1 cellular context compared by ENCODE assay signal in the genomic region with DNA sequence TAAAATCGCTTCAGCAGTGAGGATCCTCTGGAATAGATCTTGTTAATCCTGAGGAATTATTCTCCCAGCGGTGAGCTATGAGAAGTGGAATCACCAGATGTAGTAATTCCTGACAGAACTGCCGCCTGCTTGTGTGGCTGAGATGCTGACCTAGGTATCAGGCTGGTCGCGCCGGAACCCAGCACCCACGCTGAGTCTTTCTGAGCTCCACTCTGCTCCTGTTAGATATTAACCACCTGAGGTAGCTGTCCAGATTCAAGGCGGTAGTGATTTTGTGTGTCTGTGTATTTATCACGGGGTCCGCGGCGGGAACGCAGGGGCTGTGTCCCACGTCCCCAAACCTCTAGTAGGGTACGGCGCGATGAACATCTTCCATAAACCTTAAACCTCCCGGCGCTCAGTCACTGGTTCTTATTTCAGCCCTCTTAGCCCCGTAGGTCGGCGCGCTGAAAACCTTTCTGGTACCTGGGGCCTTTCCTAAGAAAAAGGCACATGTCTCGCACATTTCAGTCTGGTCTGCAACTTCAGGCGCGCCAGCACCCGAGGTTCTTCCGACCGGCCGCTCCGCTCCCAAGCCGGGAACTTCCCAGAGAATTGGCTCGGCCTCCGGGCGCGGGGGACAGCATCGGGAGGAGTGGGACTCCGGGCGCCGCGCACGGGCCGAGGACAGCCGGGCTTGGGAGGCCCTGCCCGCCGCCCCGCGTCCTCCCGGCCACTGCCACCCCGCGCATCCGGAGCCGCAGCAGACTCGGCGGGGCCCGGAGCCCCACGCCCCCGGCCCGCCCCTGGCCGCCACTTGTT.
A peak's percentile ranks its signal among the peaks of the same experiment; 100 is the strongest.
TF ChIP-seq lines count a peak whose summit lies in the region.

No MANE protein-coding gene starts in this region.

TF ChIP-seq in HepG2, 621 proteins besides CTCF, POLR2A, EP300 and RAD21 (continued from another document and continues in another):
- no peak for TF ChIP-seq DNMT3B (CRISPR knock-in tag; conservative IDR thresholded peaks at IDR 0.05)
- TF ChIP-seq PPARG (CRISPR knock-in tag; conservative IDR thresholded peaks at IDR 0.05): no peak
- TF ChIP-seq, protein P1, sequence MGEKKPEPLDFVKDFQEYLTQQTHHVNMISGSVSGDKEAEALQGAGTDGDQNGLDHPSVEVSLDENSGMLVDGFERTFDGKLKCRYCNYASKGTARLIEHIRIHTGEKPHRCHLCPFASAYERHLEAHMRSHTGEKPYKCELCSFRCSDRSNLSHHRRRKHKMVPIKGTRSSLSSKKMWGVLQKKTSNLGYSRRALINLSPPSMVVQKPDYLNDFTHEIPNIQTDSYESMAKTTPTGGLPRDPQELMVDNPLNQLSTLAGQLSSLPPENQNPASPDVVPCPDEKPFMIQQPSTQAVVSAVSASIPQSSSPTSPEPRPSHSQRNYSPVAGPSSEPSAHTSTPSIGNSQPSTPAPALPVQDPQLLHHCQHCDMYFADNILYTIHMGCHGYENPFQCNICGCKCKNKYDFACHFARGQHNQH (CRISPR knock-in tag; IDR thresholded peaks at IDR 0.05): peak; percentile 59; the same call in 1 of the 2 replicates
- no peak for TF ChIP-seq ZFP36L2 (CRISPR knock-in tag; IDR thresholded peaks at IDR 0.05)
- TF ChIP-seq, protein P2, sequence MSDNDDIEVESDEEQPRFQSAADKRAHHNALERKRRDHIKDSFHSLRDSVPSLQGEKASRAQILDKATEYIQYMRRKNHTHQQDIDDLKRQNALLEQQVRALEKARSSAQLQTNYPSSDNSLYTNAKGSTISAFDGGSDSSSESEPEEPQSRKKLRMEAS (IDR thresholded peaks at IDR 0.05): peak; percentile 45
- no peak for TF ChIP-seq ZNF24 (IDR thresholded peaks at IDR 0.05)
- peak; percentile 48; the same call in 1 of the 2 replicates for TF ChIP-seq MEIS2 (CRISPR knock-in tag; IDR thresholded peaks at IDR 0.05)
- TF ChIP-seq, protein P3, sequence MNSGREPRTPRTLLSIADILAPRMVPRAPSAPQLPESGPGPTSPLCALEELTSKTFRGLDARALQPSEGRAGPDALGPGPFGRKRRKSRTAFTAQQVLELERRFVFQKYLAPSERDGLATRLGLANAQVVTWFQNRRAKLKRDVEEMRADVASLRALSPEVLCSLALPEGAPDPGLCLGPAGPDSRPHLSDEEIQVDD (CRISPR knock-in tag; IDR thresholded peaks at IDR 0.05; ENCODE audit: borderline replicate concordance): no peak
- no peak for TF ChIP-seq CAMTA2 (CRISPR knock-in tag; IDR thresholded peaks at IDR 0.05; ENCODE audit: borderline replicate concordance)
- no peak for TF ChIP-seq HOXD1 (CRISPR knock-in tag; IDR thresholded peaks at IDR 0.05)
- TF ChIP-seq, protein P4, sequence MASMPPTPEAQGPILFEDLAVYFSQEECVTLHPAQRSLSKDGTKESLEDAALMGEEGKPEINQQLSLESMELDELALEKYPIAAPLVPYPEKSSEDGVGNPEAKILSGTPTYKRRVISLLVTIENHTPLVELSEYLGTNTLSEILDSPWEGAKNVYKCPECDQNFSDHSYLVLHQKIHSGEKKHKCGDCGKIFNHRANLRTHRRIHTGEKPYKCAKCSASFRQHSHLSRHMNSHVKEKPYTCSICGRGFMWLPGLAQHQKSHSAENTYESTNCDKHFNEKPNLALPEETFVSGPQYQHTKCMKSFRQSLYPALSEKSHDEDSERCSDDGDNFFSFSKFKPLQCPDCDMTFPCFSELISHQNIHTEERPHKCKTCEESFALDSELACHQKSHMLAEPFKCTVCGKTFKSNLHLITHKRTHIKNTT (CRISPR knock-in tag; IDR thresholded peaks at IDR 0.05): no peak
- no peak for TF ChIP-seq ZNF616 (CRISPR knock-in tag; IDR thresholded peaks at IDR 0.05; ENCODE audit: low read depth)
- 0 out of 2 replicates have a peak, but pooled peaks have one; percentile 11 for TF ChIP-seq ELF3 (CRISPR knock-in tag; IDR thresholded peaks at IDR 0.05)
- no peak for TF ChIP-seq ATAD3A (CRISPR knock-in tag; IDR thresholded peaks at IDR 0.05)
- TF ChIP-seq GTF2F1 (IDR thresholded peaks at IDR 0.05; ENCODE audit: low read length): no peak
- TF ChIP-seq ZNF720 (CRISPR knock-in tag; IDR thresholded peaks at IDR 0.05): no peak
- TF ChIP-seq, protein P5, sequence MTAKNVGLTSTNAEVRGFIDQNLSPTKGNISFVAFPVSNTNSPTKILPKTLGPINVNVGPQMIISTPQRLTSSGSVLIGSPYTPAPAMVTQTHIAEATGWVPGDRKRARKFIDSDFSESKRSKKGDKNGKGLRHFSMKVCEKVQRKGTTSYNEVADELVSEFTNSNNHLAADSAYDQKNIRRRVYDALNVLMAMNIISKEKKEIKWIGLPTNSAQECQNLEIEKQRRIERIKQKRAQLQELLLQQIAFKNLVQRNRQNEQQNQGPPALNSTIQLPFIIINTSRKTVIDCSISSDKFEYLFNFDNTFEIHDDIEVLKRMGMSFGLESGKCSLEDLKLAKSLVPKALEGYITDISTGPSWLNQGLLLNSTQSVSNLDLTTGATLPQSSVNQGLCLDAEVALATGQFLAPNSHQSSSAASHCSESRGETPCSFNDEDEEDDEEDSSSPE (CRISPR knock-in tag; IDR thresholded peaks at IDR 0.05): no peak
- TF ChIP-seq ZNF605 (CRISPR knock-in tag; IDR thresholded peaks at IDR 0.05): peak; percentile 76
- TF ChIP-seq RFX1 (IDR thresholded peaks at IDR 0.05): no peak
- TF ChIP-seq ZEB1 (IDR thresholded peaks at IDR 0.05; ENCODE audit: insufficient replicate concordance, low read depth): no peak
- no peak for TF ChIP-seq ZNF296 (CRISPR knock-in tag; conservative IDR thresholded peaks at IDR 0.05)
- TF ChIP-seq HHEX (CRISPR knock-in tag; IDR thresholded peaks at IDR 0.05): no peak
- no peak for TF ChIP-seq ZFP41 (CRISPR knock-in tag; IDR thresholded peaks at IDR 0.05; ENCODE audit: borderline replicate concordance)
- TF ChIP-seq, protein P6, sequence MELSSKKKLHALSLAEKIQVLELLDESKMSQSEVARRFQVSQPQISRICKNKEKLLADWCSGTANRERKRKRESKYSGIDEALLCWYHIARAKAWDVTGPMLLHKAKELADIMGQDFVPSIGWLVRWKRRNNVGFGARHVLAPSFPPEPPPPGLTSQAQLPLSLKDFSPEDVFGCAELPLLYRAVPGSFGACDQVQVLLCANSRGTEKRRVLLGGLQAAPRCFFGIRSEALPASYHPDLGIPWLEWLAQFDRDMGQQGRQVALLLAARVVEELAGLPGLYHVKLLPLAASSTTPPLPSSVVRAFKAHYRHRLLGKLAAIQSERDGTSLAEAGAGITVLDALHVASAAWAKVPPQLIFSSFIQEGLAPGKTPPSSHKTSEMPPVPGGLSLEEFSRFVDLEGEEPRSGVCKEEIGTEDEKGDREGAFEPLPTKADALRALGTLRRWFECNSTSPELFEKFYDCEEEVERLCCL (CRISPR knock-in tag; IDR thresholded peaks at IDR 0.05; ENCODE audit: borderline replicate concordance): no peak; the same call in 1 of the 2 replicates
- TF ChIP-seq ZNF589 (CRISPR knock-in tag; conservative IDR thresholded peaks at IDR 0.05): no peak
- TF ChIP-seq ZNF619 (CRISPR knock-in tag; IDR thresholded peaks at IDR 0.05): no peak
- TF ChIP-seq, protein P7, sequence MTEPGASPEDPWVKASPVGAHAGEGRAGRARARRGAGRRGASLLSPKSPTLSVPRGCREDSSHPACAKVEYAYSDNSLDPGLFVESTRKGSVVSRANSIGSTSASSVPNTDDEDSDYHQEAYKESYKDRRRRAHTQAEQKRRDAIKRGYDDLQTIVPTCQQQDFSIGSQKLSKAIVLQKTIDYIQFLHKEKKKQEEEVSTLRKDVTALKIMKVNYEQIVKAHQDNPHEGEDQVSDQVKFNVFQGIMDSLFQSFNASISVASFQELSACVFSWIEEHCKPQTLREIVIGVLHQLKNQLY (CRISPR knock-in tag; IDR thresholded peaks at IDR 0.05): 0 out of 2 replicates have a peak, but pooled peaks have one; percentile 10
- no peak for TF ChIP-seq ZKSCAN8 (CRISPR knock-in tag; IDR thresholded peaks at IDR 0.05; ENCODE audit: borderline replicate concordance)
- TF ChIP-seq CREB1 (IDR thresholded peaks at IDR 0.05): no peak
- no peak for TF ChIP-seq CREB1 (CRISPR knock-in tag; IDR thresholded peaks at IDR 0.05)
- no peak for TF ChIP-seq NCOR1 (IDR thresholded peaks at IDR 0.05; ENCODE audit: borderline replicate concordance, low read length)
- no peak for TF ChIP-seq ZFP37 (CRISPR knock-in tag; IDR thresholded peaks at IDR 0.05; ENCODE audit: borderline replicate concordance)
- peak; percentile 58; the same call in 1 of the 2 replicates for TF ChIP-seq KMT2B (CRISPR knock-in tag; IDR thresholded peaks at IDR 0.05)
- TF ChIP-seq SPEN (CRISPR knock-in tag; IDR thresholded peaks at IDR 0.05; ENCODE audit: low read depth): no peak
- no peak for TF ChIP-seq SCMH1 (CRISPR knock-in tag; IDR thresholded peaks at IDR 0.05; ENCODE audit: borderline replicate concordance)
- TF ChIP-seq NFKBIZ (CRISPR knock-in tag; IDR thresholded peaks at IDR 0.05): no peak
- TF ChIP-seq, protein P8, sequence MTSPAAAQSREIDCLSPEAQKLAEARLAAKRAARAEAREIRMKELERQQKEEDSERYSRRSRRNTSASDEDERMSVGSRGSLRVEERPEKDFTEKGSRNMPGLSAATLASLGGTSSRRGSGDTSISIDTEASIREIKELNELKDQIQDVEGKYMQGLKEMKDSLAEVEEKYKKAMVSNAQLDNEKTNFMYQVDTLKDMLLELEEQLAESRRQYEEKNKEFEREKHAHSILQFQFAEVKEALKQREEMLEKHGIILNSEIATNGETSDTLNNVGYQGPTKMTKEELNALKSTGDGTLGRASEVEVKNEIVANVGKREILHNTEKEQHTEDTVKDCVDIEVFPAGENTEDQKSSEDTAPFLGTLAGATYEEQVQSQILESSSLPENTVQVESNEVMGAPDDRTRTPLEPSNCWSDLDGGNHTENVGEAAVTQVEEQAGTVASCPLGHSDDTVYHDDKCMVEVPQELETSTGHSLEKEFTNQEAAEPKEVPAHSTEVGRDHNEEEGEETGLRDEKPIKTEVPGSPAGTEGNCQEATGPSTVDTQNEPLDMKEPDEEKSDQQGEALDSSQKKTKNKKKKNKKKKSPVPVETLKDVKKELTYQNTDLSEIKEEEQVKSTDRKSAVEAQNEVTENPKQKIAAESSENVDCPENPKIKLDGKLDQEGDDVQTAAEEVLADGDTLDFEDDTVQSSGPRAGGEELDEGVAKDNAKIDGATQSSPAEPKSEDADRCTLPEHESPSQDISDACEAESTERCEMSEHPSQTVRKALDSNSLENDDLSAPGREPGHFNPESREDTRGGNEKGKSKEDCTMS (CRISPR knock-in tag; conservative IDR thresholded peaks at IDR 0.05): no peak
- TF ChIP-seq, protein P9, sequence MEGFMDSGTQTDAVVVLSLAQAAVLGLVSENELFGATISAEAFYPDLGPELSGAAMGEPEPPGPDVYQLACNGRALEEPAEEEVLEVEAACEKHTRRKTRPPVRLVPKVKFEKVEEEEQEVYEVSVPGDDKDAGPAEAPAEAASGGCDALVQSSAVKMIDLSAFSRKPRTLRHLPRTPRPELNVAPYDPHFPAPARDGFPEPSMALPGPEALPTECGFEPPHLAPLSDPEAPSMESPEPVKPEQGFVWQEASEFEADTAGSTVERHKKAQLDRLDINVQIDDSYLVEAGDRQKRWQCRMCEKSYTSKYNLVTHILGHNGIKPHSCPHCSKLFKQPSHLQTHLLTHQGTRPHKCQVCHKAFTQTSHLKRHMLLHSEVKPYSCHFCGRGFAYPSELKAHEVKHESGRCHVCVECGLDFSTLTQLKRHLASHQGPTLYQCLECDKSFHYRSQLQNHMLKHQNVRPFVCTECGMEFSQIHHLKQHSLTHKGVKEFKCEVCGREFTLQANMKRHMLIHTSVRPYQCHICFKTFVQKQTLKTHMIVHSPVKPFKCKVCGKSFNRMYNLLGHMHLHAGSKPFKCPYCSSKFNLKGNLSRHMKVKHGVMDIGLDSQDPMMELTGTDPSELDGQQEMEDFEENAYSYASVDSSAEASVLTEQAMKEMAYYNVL (CRISPR knock-in tag; IDR thresholded peaks at IDR 0.05; ENCODE audit: borderline replicate concordance): no peak
- TF ChIP-seq YEATS4 (CRISPR knock-in tag; IDR thresholded peaks at IDR 0.05; ENCODE audit: borderline replicate concordance): no peak
- TF ChIP-seq, protein P10, sequence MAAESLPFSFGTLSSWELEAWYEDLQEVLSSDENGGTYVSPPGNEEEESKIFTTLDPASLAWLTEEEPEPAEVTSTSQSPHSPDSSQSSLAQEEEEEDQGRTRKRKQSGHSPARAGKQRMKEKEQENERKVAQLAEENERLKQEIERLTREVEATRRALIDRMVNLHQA (CRISPR knock-in tag; IDR thresholded peaks at IDR 0.05): no peak
- no peak for TF ChIP-seq ZNF629 (CRISPR knock-in tag; conservative IDR thresholded peaks at IDR 0.05)
- no peak for TF ChIP-seq ZNF644 (CRISPR knock-in tag; IDR thresholded peaks at IDR 0.05; ENCODE audit: low read depth)
- TF ChIP-seq ZNF383 (CRISPR knock-in tag; IDR thresholded peaks at IDR 0.05; ENCODE audit: borderline replicate concordance): no peak
- no peak for TF ChIP-seq NR2F6 (IDR thresholded peaks at IDR 0.05)
- no peak for TF ChIP-seq NR2F6 (CRISPR knock-in tag; IDR thresholded peaks at IDR 0.05)
- no peak for TF ChIP-seq ZNF253 (CRISPR knock-in tag; IDR thresholded peaks at IDR 0.05; ENCODE audit: borderline replicate concordance)
- peak; percentile 19; the same call in 1 of the 2 replicates for TF ChIP-seq ZSCAN22 (CRISPR knock-in tag; IDR thresholded peaks at IDR 0.05)
- TF ChIP-seq KLF6 (CRISPR knock-in tag; IDR thresholded peaks at IDR 0.05): peak; percentile 28
- no peak for TF ChIP-seq RAD51 (IDR thresholded peaks at IDR 0.05; ENCODE audit: borderline replicate concordance)
- TF ChIP-seq ZNF329 (CRISPR knock-in tag; IDR thresholded peaks at IDR 0.05; ENCODE audit: low read depth): no peak; the same call in 1 of the 2 replicates
- TF ChIP-seq, protein P11, sequence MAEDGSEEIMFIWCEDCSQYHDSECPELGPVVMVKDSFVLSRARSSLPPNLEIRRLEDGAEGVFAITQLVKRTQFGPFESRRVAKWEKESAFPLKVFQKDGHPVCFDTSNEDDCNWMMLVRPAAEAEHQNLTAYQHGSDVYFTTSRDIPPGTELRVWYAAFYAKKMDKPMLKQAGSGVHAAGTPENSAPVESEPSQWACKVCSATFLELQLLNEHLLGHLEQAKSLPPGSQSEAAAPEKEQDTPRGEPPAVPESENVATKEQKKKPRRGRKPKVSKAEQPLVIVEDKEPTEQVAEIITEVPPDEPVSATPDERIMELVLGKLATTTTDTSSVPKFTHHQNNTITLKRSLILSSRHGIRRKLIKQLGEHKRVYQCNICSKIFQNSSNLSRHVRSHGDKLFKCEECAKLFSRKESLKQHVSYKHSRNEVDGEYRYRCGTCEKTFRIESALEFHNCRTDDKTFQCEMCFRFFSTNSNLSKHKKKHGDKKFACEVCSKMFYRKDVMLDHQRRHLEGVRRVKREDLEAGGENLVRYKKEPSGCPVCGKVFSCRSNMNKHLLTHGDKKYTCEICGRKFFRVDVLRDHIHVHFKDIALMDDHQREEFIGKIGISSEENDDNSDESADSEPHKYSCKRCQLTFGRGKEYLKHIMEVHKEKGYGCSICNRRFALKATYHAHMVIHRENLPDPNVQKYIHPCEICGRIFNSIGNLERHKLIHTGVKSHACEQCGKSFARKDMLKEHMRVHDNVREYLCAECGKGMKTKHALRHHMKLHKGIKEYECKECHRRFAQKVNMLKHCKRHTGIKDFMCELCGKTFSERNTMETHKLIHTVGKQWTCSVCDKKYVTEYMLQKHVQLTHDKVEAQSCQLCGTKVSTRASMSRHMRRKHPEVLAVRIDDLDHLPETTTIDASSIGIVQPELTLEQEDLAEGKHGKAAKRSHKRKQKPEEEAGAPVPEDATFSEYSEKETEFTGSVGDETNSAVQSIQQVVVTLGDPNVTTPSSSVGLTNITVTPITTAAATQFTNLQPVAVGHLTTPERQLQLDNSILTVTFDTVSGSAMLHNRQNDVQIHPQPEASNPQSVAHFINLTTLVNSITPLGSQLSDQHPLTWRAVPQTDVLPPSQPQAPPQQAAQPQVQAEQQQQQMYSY (CRISPR knock-in tag; IDR thresholded peaks at IDR 0.05): 0 out of 2 replicates have a peak, but pooled peaks have one; percentile 34
- TF ChIP-seq ZNF598 (CRISPR knock-in tag; IDR thresholded peaks at IDR 0.05; ENCODE audit: borderline replicate concordance): 0 out of 2 replicates have a peak, but pooled peaks have one; percentile 66
- no peak for TF ChIP-seq ZNF207 (IDR thresholded peaks at IDR 0.05; ENCODE audit: borderline replicate concordance)
